Comparison of ENCODE assay signal across 1 cellular context in genomic region chr12:65832217-65832616, GRCh38.
TF ChIP-seq lines count a peak whose summit lies in the region.

No MANE protein-coding gene starts in this region.

TF ChIP-seq in IMR-90, 13 proteins besides CTCF, POLR2A, EP300 and RAD21:
- no peak for TF ChIP-seq RCOR1 (IDR thresholded peaks at IDR 0.05; ENCODE audit: insufficient replicate concordance, low read length)
- no peak for TF ChIP-seq SMC3 (IDR thresholded peaks at IDR 0.05; ENCODE audit: low read depth, low read length)
- TF ChIP-seq BHLHE40 (IDR thresholded peaks at IDR 0.05; ENCODE audit: low read depth, low read length): no peak
- no peak for TF ChIP-seq USF2 (IDR thresholded peaks at IDR 0.05; ENCODE audit: low read depth, low read length)
- TF ChIP-seq CEBPB (IDR thresholded peaks at IDR 0.05; ENCODE audit: low read depth, low read length): no peak
- no peak for TF ChIP-seq ELK1 (IDR thresholded peaks at IDR 0.05; ENCODE audit: borderline replicate concordance, low read depth, low read length)
- TF ChIP-seq MXI1 (IDR thresholded peaks at IDR 0.05; ENCODE audit: borderline replicate concordance, low read depth, low read length): no peak
- TF ChIP-seq MAZ (IDR thresholded peaks at IDR 0.05; ENCODE audit: borderline replicate concordance, low read depth, low read length): no peak
- no peak for TF ChIP-seq CHD1 (IDR thresholded peaks at IDR 0.05; ENCODE audit: low read depth, low read length)
- TF ChIP-seq RFX5 (IDR thresholded peaks at IDR 0.05; ENCODE audit: low read depth, low read length): no peak
